Comparison of ENCODE assay signal across 11 cellular contexts in the genomic region with DNA sequence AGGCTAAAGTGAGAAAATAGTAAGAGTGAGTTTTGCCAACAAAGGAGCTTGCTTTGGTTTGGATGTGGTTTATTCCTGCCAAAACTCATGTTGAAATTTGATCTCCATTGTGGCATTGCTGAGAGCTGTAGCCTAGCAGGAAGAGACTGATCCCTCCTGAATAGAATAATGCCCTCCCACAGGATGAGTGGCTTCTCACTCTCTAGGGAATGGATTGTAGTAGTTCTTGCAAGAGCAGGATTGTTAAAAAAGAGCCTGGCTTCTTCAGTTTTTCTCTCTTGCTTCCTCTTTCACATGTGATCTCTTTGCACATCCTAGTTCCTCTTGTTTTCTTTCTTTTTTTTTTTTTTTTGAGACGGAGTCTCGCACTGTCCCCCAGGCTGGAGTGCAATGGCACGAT. TPM values are rescaled to one million over a fixed set of nuclear protein-coding genes. Genes with fewer than 3 reads are reported as not detected.
A peak's percentile ranks its signal among the peaks of the same experiment; 100 is the strongest.
DNase-seq lines count a peak whose midpoint lies in the region; ATAC-seq and TF ChIP-seq lines count a peak whose summit lies in the region.
"Had no signal": no experiment of that assay in that cellular context is flagged by ENCODE, and none has a peak within 500 bp of the region (broad histone marks: within the 10 kb centered on the region; RNA-seq: fewer than 3 reads in every experiment).

No MANE protein-coding gene starts in this region.

- H3K36me3 ChIP-seq in SK-N-SH (replicated peaks in 1 of 2; ENCODE audit: control insufficient read depth in 1 of 2, insufficient read depth in 2 of 2, low read length in 1 of 2): no peaks in the 10 kb centered on the region
- H3K36me3 ChIP-seq: tibial artery had no signal

- no peaks in the 10 kb centered on the region for H3K9me2 ChIP-seq in SK-N-SH

- H3K79me2 ChIP-seq in SK-N-SH (ENCODE audit: insufficient read depth): no peaks in the 10 kb centered on the region

- ATAC-seq in SK-N-SH treated with all-trans-retinoic acid at 6 μM for 48 hours: 0 out of 3 replicates have a peak, but pooled peaks have one; percentile 22
- ATAC-seq: A549 had no signal

- H3K27ac ChIP-seq in SK-N-SH (ENCODE audit: low read depth in 2 of 2, low read length in 1 of 2): no peak overlapping the region
- H3K27ac ChIP-seq: A549, tibial artery had no signal

- no peak for TF ChIP-seq RAD21 in SK-N-SH (IDR thresholded peaks at IDR 0.05; ENCODE audit: low read length)

- H3K4me1 ChIP-seq in SK-N-SH (ENCODE audit: control insufficient read depth in 1 of 2, insufficient read depth in 2 of 2, low read depth in 1 of 2, low read length in 1 of 2): peaks cover 0 to 4% of the 10 kb centered on the region in 2 experiments; a peak in 1 of 4 replicates
- H3K4me1 ChIP-seq: A549 had no signal

- no peaks in the 10 kb centered on the region for H3K9me3 ChIP-seq in SK-N-SH
- H3K9me3 ChIP-seq: A549, tibial artery had no signal

- DNase-seq in SK-N-SH (no peak), NCI-H69 (lab: John Stamatoyannopoulos, UW) (peak; percentile 28), fibroblast of gingiva (ENCODE audit: low read depth) (peak; percentile 79), stromal cell of bone marrow (ENCODE audit: low read depth) (peak; percentile 79), NCI-H1930 (lab: John Stamatoyannopoulos, UW) (no peak), NCI-H774 (lab: John Stamatoyannopoulos, UW) (no peak)
- DNase-seq in stimulated activated CD4-positive, alpha-beta T cell treated with anti-CD3 and anti-CD28 coated beads, Interleukin-1b, Interleukin-23, amount 100 ng/mL, for 48 hours: no peak
- DNase-seq: activated naive CD4-positive, alpha-beta T cell; tibial artery had no signal

- H3K9ac ChIP-seq in SK-N-SH: no peak overlapping the region

- CTCF ChIA-PET in SK-N-SH (lab: Yijun Ruan, JAX): no interaction called here

- H3F3A ChIP-seq in SK-N-SH (replicated peaks; ENCODE audit: insufficient read depth): no peaks in the 10 kb centered on the region

- no peaks in the 10 kb centered on the region for H4K20me1 ChIP-seq in SK-N-SH (ENCODE audit: insufficient read depth)

- 82% methylated on average over 3 of the region's 3 CpGs for WGBS in SK-N-SH (ENCODE audit: low lambda C conversion rate)

- no peak for TF ChIP-seq EP300 in SK-N-SH (IDR thresholded peaks at IDR 0.05; ENCODE audit: borderline replicate concordance in 1 of 2, low read depth in 1 of 2, low read length in 1 of 2)

- TF ChIP-seq CTCF in SK-N-SH (IDR thresholded peaks at IDR 0.05): no peak

- no peak overlapping the region for H2AFZ ChIP-seq in SK-N-SH (ENCODE audit: low read depth)

- H3K27me3 ChIP-seq in SK-N-SH (ENCODE audit: insufficient read depth): peaks cover 7% of the 10 kb centered on the region; the same call in 1 of the 2 replicates
- H3K27me3 ChIP-seq: tibial artery had no signal

- no peak overlapping the region for H3K4me3 ChIP-seq in SK-N-SH (ENCODE audit: low read depth in 2 of 2, low read length in 1 of 2)
- H3K4me3 ChIP-seq: A549, tibial artery had no signal

- H3K4me2 ChIP-seq in SK-N-SH: no peak overlapping the region
- H3K4me2 ChIP-seq: A549 had no signal

- POLR2A ChIA-PET in SK-N-SH (lab: Yijun Ruan, JAX): no interaction called here

TF ChIP-seq in SK-N-SH treated with all-trans-retinoic acid at 6 μM for 48 hours, 23 proteins besides CTCF, POLR2A, EP300 and RAD21 (continues in another document):
- TF ChIP-seq, protein P1, sequence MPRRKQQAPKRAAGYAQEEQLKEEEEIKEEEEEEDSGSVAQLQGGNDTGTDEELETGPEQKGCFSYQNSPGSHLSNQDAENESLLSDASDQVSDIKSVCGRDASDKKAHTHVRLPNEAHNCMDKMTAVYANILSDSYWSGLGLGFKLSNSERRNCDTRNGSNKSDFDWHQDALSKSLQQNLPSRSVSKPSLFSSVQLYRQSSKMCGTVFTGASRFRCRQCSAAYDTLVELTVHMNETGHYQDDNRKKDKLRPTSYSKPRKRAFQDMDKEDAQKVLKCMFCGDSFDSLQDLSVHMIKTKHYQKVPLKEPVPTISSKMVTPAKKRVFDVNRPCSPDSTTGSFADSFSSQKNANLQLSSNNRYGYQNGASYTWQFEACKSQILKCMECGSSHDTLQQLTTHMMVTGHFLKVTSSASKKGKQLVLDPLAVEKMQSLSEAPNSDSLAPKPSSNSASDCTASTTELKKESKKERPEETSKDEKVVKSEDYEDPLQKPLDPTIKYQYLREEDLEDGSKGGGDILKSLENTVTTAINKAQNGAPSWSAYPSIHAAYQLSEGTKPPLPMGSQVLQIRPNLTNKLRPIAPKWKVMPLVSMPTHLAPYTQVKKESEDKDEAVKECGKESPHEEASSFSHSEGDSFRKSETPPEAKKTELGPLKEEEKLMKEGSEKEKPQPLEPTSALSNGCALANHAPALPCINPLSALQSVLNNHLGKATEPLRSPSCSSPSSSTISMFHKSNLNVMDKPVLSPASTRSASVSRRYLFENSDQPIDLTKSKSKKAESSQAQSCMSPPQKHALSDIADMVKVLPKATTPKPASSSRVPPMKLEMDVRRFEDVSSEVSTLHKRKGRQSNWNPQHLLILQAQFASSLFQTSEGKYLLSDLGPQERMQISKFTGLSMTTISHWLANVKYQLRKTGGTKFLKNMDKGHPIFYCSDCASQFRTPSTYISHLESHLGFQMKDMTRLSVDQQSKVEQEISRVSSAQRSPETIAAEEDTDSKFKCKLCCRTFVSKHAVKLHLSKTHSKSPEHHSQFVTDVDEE (CRISPR knock-in tag; IDR thresholded peaks at IDR 0.05): no peak
- TF ChIP-seq ZNF70 (CRISPR knock-in tag; IDR thresholded peaks at IDR 0.05) (no peak), ZFP30 (CRISPR knock-in tag; IDR thresholded peaks at IDR 0.05) (no peak), OSR1 (CRISPR knock-in tag; IDR thresholded peaks at IDR 0.05) (no peak), RARB (CRISPR knock-in tag; IDR thresholded peaks at IDR 0.05) (no peak), GLIS3 (CRISPR knock-in tag; IDR thresholded peaks at IDR 0.05) (no peak)
- TF ChIP-seq, protein P2, sequence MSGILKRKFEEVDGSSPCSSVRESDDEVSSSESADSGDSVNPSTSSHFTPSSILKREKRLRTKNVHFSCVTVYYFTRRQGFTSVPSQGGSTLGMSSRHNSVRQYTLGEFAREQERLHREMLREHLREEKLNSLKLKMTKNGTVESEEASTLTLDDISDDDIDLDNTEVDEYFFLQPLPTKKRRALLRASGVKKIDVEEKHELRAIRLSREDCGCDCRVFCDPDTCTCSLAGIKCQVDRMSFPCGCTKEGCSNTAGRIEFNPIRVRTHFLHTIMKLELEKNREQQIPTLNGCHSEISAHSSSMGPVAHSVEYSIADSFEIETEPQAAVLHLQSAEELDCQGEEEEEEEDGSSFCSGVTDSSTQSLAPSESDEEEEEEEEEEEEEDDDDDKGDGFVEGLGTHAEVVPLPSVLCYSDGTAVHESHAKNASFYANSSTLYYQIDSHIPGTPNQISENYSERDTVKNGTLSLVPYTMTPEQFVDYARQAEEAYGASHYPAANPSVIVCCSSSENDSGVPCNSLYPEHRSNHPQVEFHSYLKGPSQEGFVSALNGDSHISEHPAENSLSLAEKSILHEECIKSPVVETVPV (CRISPR knock-in tag; IDR thresholded peaks at IDR 0.05): no peak

TF ChIP-seq in SK-N-SH, 30 proteins besides CTCF, POLR2A, EP300 and RAD21 (continues in another document):
- no peak for TF ChIP-seq RFX5 (IDR thresholded peaks at IDR 0.05; ENCODE audit: low read length)
- TF ChIP-seq, protein P3, sequence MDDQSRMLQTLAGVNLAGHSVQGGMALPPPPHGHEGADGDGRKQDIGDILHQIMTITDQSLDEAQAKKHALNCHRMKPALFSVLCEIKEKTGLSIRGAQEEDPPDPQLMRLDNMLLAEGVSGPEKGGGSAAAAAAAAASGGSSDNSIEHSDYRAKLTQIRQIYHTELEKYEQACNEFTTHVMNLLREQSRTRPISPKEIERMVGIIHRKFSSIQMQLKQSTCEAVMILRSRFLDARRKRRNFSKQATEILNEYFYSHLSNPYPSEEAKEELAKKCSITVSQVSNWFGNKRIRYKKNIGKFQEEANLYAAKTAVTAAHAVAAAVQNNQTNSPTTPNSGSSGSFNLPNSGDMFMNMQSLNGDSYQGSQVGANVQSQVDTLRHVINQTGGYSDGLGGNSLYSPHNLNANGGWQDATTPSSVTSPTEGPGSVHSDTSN (IDR thresholded peaks at IDR 0.05): no peak
- TF ChIP-seq RCOR1 (IDR thresholded peaks at IDR 0.05; ENCODE audit: low read length): no peak
- TF ChIP-seq, protein P4, sequence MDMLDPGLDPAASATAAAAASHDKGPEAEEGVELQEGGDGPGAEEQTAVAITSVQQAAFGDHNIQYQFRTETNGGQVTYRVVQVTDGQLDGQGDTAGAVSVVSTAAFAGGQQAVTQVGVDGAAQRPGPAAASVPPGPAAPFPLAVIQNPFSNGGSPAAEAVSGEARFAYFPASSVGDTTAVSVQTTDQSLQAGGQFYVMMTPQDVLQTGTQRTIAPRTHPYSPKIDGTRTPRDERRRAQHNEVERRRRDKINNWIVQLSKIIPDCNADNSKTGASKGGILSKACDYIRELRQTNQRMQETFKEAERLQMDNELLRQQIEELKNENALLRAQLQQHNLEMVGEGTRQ (IDR thresholded peaks at IDR 0.05; ENCODE audit: borderline replicate concordance, low read depth, low read length): no peak
- TF ChIP-seq, protein P5, sequence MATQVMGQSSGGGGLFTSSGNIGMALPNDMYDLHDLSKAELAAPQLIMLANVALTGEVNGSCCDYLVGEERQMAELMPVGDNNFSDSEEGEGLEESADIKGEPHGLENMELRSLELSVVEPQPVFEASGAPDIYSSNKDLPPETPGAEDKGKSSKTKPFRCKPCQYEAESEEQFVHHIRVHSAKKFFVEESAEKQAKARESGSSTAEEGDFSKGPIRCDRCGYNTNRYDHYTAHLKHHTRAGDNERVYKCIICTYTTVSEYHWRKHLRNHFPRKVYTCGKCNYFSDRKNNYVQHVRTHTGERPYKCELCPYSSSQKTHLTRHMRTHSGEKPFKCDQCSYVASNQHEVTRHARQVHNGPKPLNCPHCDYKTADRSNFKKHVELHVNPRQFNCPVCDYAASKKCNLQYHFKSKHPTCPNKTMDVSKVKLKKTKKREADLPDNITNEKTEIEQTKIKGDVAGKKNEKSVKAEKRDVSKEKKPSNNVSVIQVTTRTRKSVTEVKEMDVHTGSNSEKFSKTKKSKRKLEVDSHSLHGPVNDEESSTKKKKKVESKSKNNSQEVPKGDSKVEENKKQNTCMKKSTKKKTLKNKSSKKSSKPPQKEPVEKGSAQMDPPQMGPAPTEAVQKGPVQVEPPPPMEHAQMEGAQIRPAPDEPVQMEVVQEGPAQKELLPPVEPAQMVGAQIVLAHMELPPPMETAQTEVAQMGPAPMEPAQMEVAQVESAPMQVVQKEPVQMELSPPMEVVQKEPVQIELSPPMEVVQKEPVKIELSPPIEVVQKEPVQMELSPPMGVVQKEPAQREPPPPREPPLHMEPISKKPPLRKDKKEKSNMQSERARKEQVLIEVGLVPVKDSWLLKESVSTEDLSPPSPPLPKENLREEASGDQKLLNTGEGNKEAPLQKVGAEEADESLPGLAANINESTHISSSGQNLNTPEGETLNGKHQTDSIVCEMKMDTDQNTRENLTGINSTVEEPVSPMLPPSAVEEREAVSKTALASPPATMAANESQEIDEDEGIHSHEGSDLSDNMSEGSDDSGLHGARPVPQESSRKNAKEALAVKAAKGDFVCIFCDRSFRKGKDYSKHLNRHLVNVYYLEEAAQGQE (IDR thresholded peaks at IDR 0.05; ENCODE audit: low read depth, low read length): no peak

RNA-seq across cellular contexts. Expression of a gene that starts 34.4 kb away (rescaled TPM):
- 1.8 and 2.5 TPM in 2 replicates for polyA plus RNA-seq in SK-N-SH (2012; rRNA removed)
- 2.1 and 3.9 TPM in 2 replicates for polyA plus RNA-seq in SK-N-SH (2012; cell fraction: cytosol; rRNA removed)
- 0.69 and 4.6 TPM in 2 replicates for polyA plus RNA-seq in SK-N-SH (2012; cell fraction: nucleus; rRNA removed)

Comparison
In these comparisons a context has a peak if more than half of its experiments do, and no peak if none do; other contexts are left out.
1. DNase-seq: peak in NCI-H69 (single experiment), fibroblast of gingiva (single experiment) and stromal cell of bone marrow (single experiment); none in SK-N-SH (single experiment), stimulated activated CD4-positive, alpha-beta T cell treated with anti-CD3 and anti-CD28 coated beads, Interleukin-1b, Interleukin-23, amount 100 ng/mL, for 48 hours (single experiment), NCI-H1930 (0 of 2) and NCI-H774 (single experiment).